In genomic region chr17:8250101-8250500, GRCh38 we compare ENCODE assay signal across 9 cellular contexts.
DNase-seq lines count a peak whose midpoint lies in the region; ATAC-seq and TF ChIP-seq lines count a peak whose summit lies in the region.
"Had no signal": no experiment of that assay in that cellular context is flagged by ENCODE, and none has a peak within 500 bp of the region (broad histone marks: within the 10 kb centered on the region; RNA-seq: fewer than 3 reads in every experiment).

No MANE protein-coding gene starts in this region.

- no peaks in the 10 kb centered on the region for H3K27me3 Mint-ChIP-seq in activated naive CD4-positive, alpha-beta T cell treated with anti-CD3 and anti-CD28 coated beads, Interleukin-2, amount 50 U/mL, for 24 hours
- no peaks in the 10 kb centered on the region for H3K27me3 Mint-ChIP-seq in stimulated activated naive CD8-positive, alpha-beta T cell treated with anti-CD3 and anti-CD28 coated beads, Interleukin-15, amount 100 ng/mL, for 72 hours

- H3K9ac ChIP-seq in SU-DHL-6 (ENCODE audit: low read length), result peak overlapping the region; percentile 93

- H3K36me3 ChIP-seq in SU-DHL-6 (ENCODE audit: low read length), result 0 out of 2 replicates have a peak, but pooled peaks cover 3% of the 10 kb centered on the region

- ATAC-seq in stimulated activated naive CD8-positive, alpha-beta T cell treated with anti-CD3 and anti-CD28 coated beads, Interleukin-15, amount 100 ng/mL, for 72 hours, result no peak
- ATAC-seq in GM19452 (IDR thresholded peaks at IDR 0.05; ENCODE audit: unreplicated experiment), result no peak

- H3K4me3 ChIP-seq in SU-DHL-6 (ENCODE audit: insufficient read depth, low read length, poor library complexity, severe bottlenecking) (peak overlapping the region; percentile 95), fibroblast of pulmonary artery (replicated peaks; ENCODE audit: low read depth, low read length) (peak overlapping the region; percentile 83)

- no peak for DNase-seq in activated naive CD4-positive, alpha-beta T cell treated with Interleukin-2 at 50 U/mL for 16 hours
- DNase-seq in fibroblast of pulmonary artery (ENCODE audit: low read depth) (no peak), SIG-M5 (lab: John Stamatoyannopoulos, UW) (no peak), SKM-1 treated with dmso at 0.1 percent for 144 hours (lab: John Stamatoyannopoulos, UW; ENCODE audit: unreplicated experiment) (no peak)
- DNase-seq in stimulated activated naive CD8-positive, alpha-beta T cell treated with anti-CD3 and anti-CD28 coated beads, Interleukin-15, amount 100 ng/mL, for 72 hours, result no peak
- DNase-seq: central memory CD4-positive, alpha-beta T cell had no signal

- peak overlapping the region; percentile 52 for H2AFZ ChIP-seq in SU-DHL-6 (ENCODE audit: low read depth, low read length, severe bottlenecking)

- no peaks in the 10 kb centered on the region for H3K9me2 ChIP-seq in SU-DHL-6 (replicated peaks; ENCODE audit: insufficient read depth, low read length)

- no peaks in the 10 kb centered on the region for H3K9me3 ChIP-seq in SU-DHL-6 (ENCODE audit: insufficient read depth, low read length)

- TF ChIP-seq CTCF in SU-DHL-6 (IDR thresholded peaks at IDR 0.05; ENCODE audit: insufficient read depth, low read length, poor library complexity, severe bottlenecking) (no peak), fibroblast of pulmonary artery (IDR thresholded peaks at IDR 0.05; ENCODE audit: low read length, missing control alignments) (no peak)

- no peaks in the 10 kb centered on the region for H4K20me1 ChIP-seq in SU-DHL-6 (ENCODE audit: low read depth, low read length)

- no peaks in the 10 kb centered on the region for H3K27me3 ChIP-seq in SU-DHL-6 (ENCODE audit: low read length)

- peak overlapping the region; percentile 96 for H3K27ac ChIP-seq in SU-DHL-6 (ENCODE audit: low read depth, low read length)

- peak overlapping the region; percentile 98 for H3K4me3 Mint-ChIP-seq in activated naive CD4-positive, alpha-beta T cell treated with anti-CD3 and anti-CD28 coated beads, Interleukin-2, amount 50 U/mL, for 24 hours
- H3K4me3 Mint-ChIP-seq in stimulated activated naive CD8-positive, alpha-beta T cell treated with anti-CD3 and anti-CD28 coated beads, Interleukin-15, amount 100 ng/mL, for 72 hours, result peak overlapping the region; percentile 95 to 99

- peaks cover 28% of the 10 kb centered on the region for H3K4me1 Mint-ChIP-seq in activated naive CD4-positive, alpha-beta T cell treated with anti-CD3 and anti-CD28 coated beads, Interleukin-2, amount 50 U/mL, for 24 hours
- H3K4me1 Mint-ChIP-seq in stimulated activated naive CD8-positive, alpha-beta T cell treated with anti-CD3 and anti-CD28 coated beads, Interleukin-15, amount 100 ng/mL, for 72 hours, result peaks cover 33% of the 10 kb centered on the region

- H3K27ac Mint-ChIP-seq in activated naive CD4-positive, alpha-beta T cell treated with anti-CD3 and anti-CD28 coated beads, Interleukin-2, amount 50 U/mL, for 24 hours, result peak overlapping the region; percentile 99
- H3K27ac Mint-ChIP-seq in stimulated activated naive CD8-positive, alpha-beta T cell treated with anti-CD3 and anti-CD28 coated beads, Interleukin-15, amount 100 ng/mL, for 72 hours, result peak overlapping the region; percentile 0 to 100

- H3K4me2 ChIP-seq in SU-DHL-6 (ENCODE audit: low read depth, low read length, poor library complexity, severe bottlenecking), result peak overlapping the region; percentile 87

- peaks cover 24% of the 10 kb centered on the region for H3F3A ChIP-seq in SU-DHL-6 (ENCODE audit: insufficient read depth)

- H3K9me3 Mint-ChIP-seq in activated naive CD4-positive, alpha-beta T cell treated with anti-CD3 and anti-CD28 coated beads, Interleukin-2, amount 50 U/mL, for 24 hours, result no peaks in the 10 kb centered on the region
- no peaks in the 10 kb centered on the region for H3K9me3 Mint-ChIP-seq in stimulated activated naive CD8-positive, alpha-beta T cell treated with anti-CD3 and anti-CD28 coated beads, Interleukin-15, amount 100 ng/mL, for 72 hours

- H3K79me2 ChIP-seq in SU-DHL-6 (ENCODE audit: insufficient read depth, low read length), result peaks cover 52% of the 10 kb centered on the region

- peaks cover 13% of the 10 kb centered on the region for H3K36me3 Mint-ChIP-seq in activated naive CD4-positive, alpha-beta T cell treated with anti-CD3 and anti-CD28 coated beads, Interleukin-2, amount 50 U/mL, for 24 hours
